ENCODE assay signal across 25 cellular contexts in genomic region chr3:149382518-149382917, GRCh38. TPM values are rescaled to one million over a fixed set of nuclear protein-coding genes. Genes with fewer than 3 reads are reported as not detected.
A peak's percentile ranks its signal among the peaks of the same experiment; 100 is the strongest.
DNase-seq lines count a peak whose midpoint lies in the region; ATAC-seq and TF ChIP-seq lines count a peak whose summit lies in the region.
"Had no signal": no experiment of that assay in that cellular context is flagged by ENCODE, and none has a peak within 500 bp of the region (broad histone marks: within the 10 kb centered on the region; RNA-seq: fewer than 3 reads in every experiment).

No MANE protein-coding gene starts in this region.

- H3K4me1 ChIP-seq in Caco-2 (peaks cover 71% of the 10 kb centered on the region), SJSA1 (replicated peaks) (peaks cover 61% of the 10 kb centered on the region), esophagus squamous epithelium (peaks cover 30 to 83% (median 34%) of the 10 kb centered on the region in 3 donors), osteoblast (ENCODE audit: insufficient read depth, low read length) (peaks cover 59% of the 10 kb centered on the region)
- H3K4me1 ChIP-seq: parathyroid adenoma had no signal

- H3K27me3 Mint-ChIP-seq in Caco-2 (ENCODE audit: insufficient read depth, unreplicated experiment) = no peaks in the 10 kb centered on the region

- H3K27ac Mint-ChIP-seq in Caco-2 (ENCODE audit: unreplicated experiment) = peak overlapping the region; percentile 93
- H3K27ac Mint-ChIP-seq: CD14-positive monocyte; naive thymus-derived CD8-positive, alpha-beta T cell had no signal

- H3K36me3 ChIP-seq in Caco-2 (ENCODE audit: control insufficient read depth, insufficient read depth, low read length) (no peaks in the 10 kb centered on the region), SJSA1 (no peaks in the 10 kb centered on the region), esophagus squamous epithelium (no peaks in the 10 kb centered on the region), osteoblast (ENCODE audit: insufficient read depth, low read length) (no peaks in the 10 kb centered on the region), H7 (replicated peaks; ENCODE audit: control insufficient read depth, insufficient read depth, low read length) (no peaks in the 10 kb centered on the region)
- H3K36me3 ChIP-seq: esophagus muscularis mucosa had no signal

- H3K4me3 Mint-ChIP-seq in Caco-2 (ENCODE audit: unreplicated experiment) = no peak overlapping the region
- H3K4me3 Mint-ChIP-seq: CD14-positive monocyte; naive thymus-derived CD8-positive, alpha-beta T cell had no signal

- peak in 1 of 2 experiments; percentile 65 for DNase-seq in Caco-2
- DNase-seq in SJSA1 (ENCODE audit: low read depth in 1 of 2, low spot score in 2 of 2) = no peak
- DNase-seq in esophagus squamous epithelium (lab: John Stamatoyannopoulos, UW) = no peak
- no peak for DNase-seq in osteoblast (ENCODE audit: insufficient read length, low spot score, missing footprints)
- DNase-seq in H7 = no peak
- DNase-seq in GDM1 (lab: John Stamatoyannopoulos, UW) = no peak
- DNase-seq in ACHN = no peak
- DNase-seq: activated CD4-positive, alpha-beta T cell treated with anti-CD3 and anti-CD28 coated beads for 4 hours; activated naive CD4-positive, alpha-beta T cell treated with anti-CD3 and anti-CD28 coated beads, Interleukin-2, amount 50 U/mL, for 16 hours; effector CD4-positive, alpha-beta T cell; KG1; mesendoderm; naive thymus-derived CD8-positive, alpha-beta T cell; NCI-H1694 treated with DMSO at 0.1 percent for 48 hours; NCI-H345; SHP77 treated with DMSO at 0.1 percent for 48 hours; T-helper 1 cell had no signal

- H3K36me3 Mint-ChIP-seq in Caco-2 (ENCODE audit: insufficient read depth, unreplicated experiment) = peaks cover 40% of the 10 kb centered on the region
- H3K36me3 Mint-ChIP-seq: CD14-positive monocyte had no signal

- H3K27ac ChIP-seq in SJSA1 = peak overlapping the region; percentile 52
- H3K27ac ChIP-seq in esophagus squamous epithelium = peak overlapping the region in 3 of 4 donors; percentile 20 to 94 (median 37)
- H3K27ac ChIP-seq in osteoblast (ENCODE audit: low read depth, low read length) = peak overlapping the region; percentile 94
- H3K27ac ChIP-seq: esophagus muscularis mucosa, parathyroid adenoma had no signal

- H3K4me2 ChIP-seq in osteoblast (ENCODE audit: insufficient read depth, low read length) = peak overlapping the region; percentile 54

- CTCF ChIA-PET in Caco-2 (lab: Charles Lee) = no interaction called here

- H3K9me3 Mint-ChIP-seq in Caco-2 (ENCODE audit: unreplicated experiment) = no peaks in the 10 kb centered on the region

- H3K9me3 ChIP-seq in Caco-2 (no peaks in the 10 kb centered on the region; the same call in 1 of the 2 replicates), SJSA1 (replicated peaks) (no peaks in the 10 kb centered on the region), esophagus squamous epithelium (no peaks in the 10 kb centered on the region), osteoblast (ENCODE audit: low read depth, low read length) (no peaks in the 10 kb centered on the region)
- H3K9me3 ChIP-seq: esophagus muscularis mucosa had no signal

- in situ Hi-C loops in ACHN (cut with HindIII; ENCODE audit: low pct_ligation_motif_present, low pct_unique_long_range_greater_than_20kb, low sequenced_read_pairs) = no loop called here

- POLR2A ChIA-PET in Caco-2 (lab: Charles Lee) = no interaction called here

- no peak for TF ChIP-seq POLR2A in esophagus squamous epithelium (IDR thresholded peaks at IDR 0.05)

- no peak for ATAC-seq in GM21723 (IDR thresholded peaks at IDR 0.05; ENCODE audit: unreplicated experiment)
- ATAC-seq: naive thymus-derived CD8-positive, alpha-beta T cell; sciatic nerve had no signal

- H3K27me3 ChIP-seq in Caco-2 (replicated peaks; ENCODE audit: control insufficient read depth, insufficient read depth, low read length) (no peaks in the 10 kb centered on the region), SJSA1 (replicated peaks) (no peaks in the 10 kb centered on the region), esophagus squamous epithelium (no peaks in the 10 kb centered on the region), osteoblast (ENCODE audit: insufficient read depth, low read length) (no peaks in the 10 kb centered on the region), H7 (ENCODE audit: control insufficient read depth, insufficient read depth, low read length) (no peaks in the 10 kb centered on the region)
- H3K27me3 ChIP-seq: esophagus muscularis mucosa had no signal

- H3K79me2 ChIP-seq in osteoblast (ENCODE audit: insufficient read depth, low read length) = peaks cover 3% of the 10 kb centered on the region
- H3K79me2 ChIP-seq: parathyroid adenoma had no signal

- TF ChIP-seq CTCF in Caco-2 (IDR thresholded peaks at IDR 0.05; ENCODE audit: insufficient read depth in 1 of 2, low read depth in 1 of 2, low read length in 1 of 2, severe bottlenecking in 1 of 2, unreplicated experiment in 1 of 2) = no peak
- TF ChIP-seq CTCF in esophagus squamous epithelium (IDR thresholded peaks at IDR 0.05) = no peak
- TF ChIP-seq CTCF in osteoblast (IDR thresholded peaks at IDR 0.05; ENCODE audit: extremely low read depth, low read depth, low read length) = no peak

- no peaks in the 10 kb centered on the region for H4K20me1 ChIP-seq in osteoblast (ENCODE audit: insufficient read depth, low read length)

- H3K4me1 Mint-ChIP-seq in Caco-2 (ENCODE audit: low read depth, unreplicated experiment) = peaks cover 58% of the 10 kb centered on the region
- H3K4me1 Mint-ChIP-seq: naive thymus-derived CD8-positive, alpha-beta T cell had no signal

- H3K4me3 ChIP-seq in Caco-2 (ENCODE audit: low read depth, low read length) (no peak overlapping the region), SJSA1 (no peak overlapping the region), esophagus squamous epithelium (no peak overlapping the region), osteoblast (ENCODE audit: insufficient read depth, low read length) (no peak overlapping the region), H7 (ENCODE audit: insufficient read depth, low read depth, low read length) (no peak overlapping the region)
- H3K4me3 ChIP-seq: esophagus muscularis mucosa had no signal

- intact Hi-C loops in Caco-2 (cut with micrococcal nuclease; ENCODE audit: unreplicated experiment) = no loop called here
- intact Hi-C loops in esophagus squamous epithelium (cut with DNase I) = no loop called here

- no peak overlapping the region for H2AFZ ChIP-seq in osteoblast (ENCODE audit: low read length)
- H2AFZ ChIP-seq: parathyroid adenoma had no signal

- WGBS in esophagus squamous epithelium, 2 donors = 66 to 84% methylated on average over 6 of the region's 6 CpGs

- no TSS peak for BruUV-seq in Caco-2 (replicated peaks; lab: Mats Ljungman, UMichigan)

RNA-seq across cellular contexts. Expression of gene TM4SF1, which starts 5.1 kb away (rescaled TPM):
- total RNA-seq in Caco-2 (2022) = 49.2 and 78.3 TPM in 2 replicates
- total RNA-seq in SJSA1 (2014; rRNA removed; shearing (Covaris generic)) = 117 and 140 TPM in 2 replicates
- total RNA-seq in esophagus squamous epithelium = 100 to 1,000 TPM; 153 to 290 (median 169) TPM
- total RNA-seq in osteoblast = 209 and 210 TPM in 2 replicates
- 0.07 TPM in 1 of 2 replicates, not detected in the other for total RNA-seq in H7 (2014; rRNA removed; shearing (Covaris generic))
- total RNA-seq: naive thymus-derived CD8-positive, alpha-beta T cell; OCI-LY7 had no signal

RNA-seq across cellular contexts. Expression of gene TM4SF18, which starts 49.1 kb away (rescaled TPM):
- total RNA-seq in Caco-2 (2022) (not detected in 2 replicates), esophagus squamous epithelium (1 to 10 TPM in 3 of 4 donors, under 1 TPM in 1; 0.95 to 5.7 (median 1.6) TPM), osteoblast (0.29 TPM in 1 of 2 replicates, not detected in the other)
- 2.4 and 10.4 TPM in 2 replicates for total RNA-seq in SJSA1 (2014; rRNA removed; shearing (Covaris generic))
- total RNA-seq in H7 (2014; rRNA removed; shearing (Covaris generic)) = 2.6 and 4.9 TPM in 2 replicates
- total RNA-seq: HT-29; kidney epithelial cell; naive thymus-derived CD8-positive, alpha-beta T cell; OCI-LY7 had no signal

Comparison
In these comparisons a context has a peak if more than half of its experiments do, and no peak if none do; other contexts are left out.
1. H3K27ac ChIP-seq: peak in every context shown above with its lines; median percentile 94 in osteoblast; 52 in SJSA1; 37 in esophagus squamous epithelium.
2. RNA of gene TM4SF1, which starts 5.1 kb away (total RNA-seq): 209 to 210 TPM in osteoblast, 153 to 290 TPM in esophagus squamous epithelium, 117 to 140 TPM in SJSA1 and 49.2 to 78.3 TPM in Caco-2; 0.07 TPM in H7; every median in the first group is over 10 times any median in the second.